15 cellular contexts compared by ENCODE assay signal in genomic region chr6:132188865-132189264, GRCh38.
DNase-seq lines count a peak whose midpoint lies in the region; ATAC-seq, FAIRE-seq and TF ChIP-seq lines count a peak whose summit lies in the region.
"Had no signal": no experiment of that assay in that cellular context is flagged by ENCODE, and none has a peak within 500 bp of the region (broad histone marks: within the 10 kb centered on the region; RNA-seq: fewer than 3 reads in every experiment).

No MANE protein-coding gene starts in this region.

- H3K4me1 ChIP-seq in SJSA1 (replicated peaks) = peaks cover 29% of the 10 kb centered on the region
- H3K4me1 ChIP-seq: right lobe of liver had no signal

- H3K4me1 Mint-ChIP-seq in stimulated activated naive CD8-positive, alpha-beta T cell treated with anti-CD3 and anti-CD28 coated beads, Interleukin-15, amount 100 ng/mL, for 72 hours = no peaks in the 10 kb centered on the region
- H3K4me1 Mint-ChIP-seq: activated CD8-positive, alpha-beta memory T cell treated with anti-CD3 and anti-CD28 coated beads, Interleukin-2, amount 10 ng/mL, durations not matched to agents 7 days and 5 days; naive thymus-derived CD4-positive, alpha-beta T cell had no signal

- H3K27me3 ChIP-seq in SJSA1 (replicated peaks) = no peaks in the 10 kb centered on the region
- H3K27me3 ChIP-seq: right lobe of liver, tibial nerve had no signal

- H3K4me3 ChIP-seq in SJSA1 = no peak overlapping the region
- no peak overlapping the region for H3K4me3 ChIP-seq in fibroblast of pulmonary artery (replicated peaks; ENCODE audit: low read depth, low read length)
- H3K4me3 ChIP-seq: right lobe of liver, tibial nerve had no signal

- no peak for DNase-seq in stimulated activated naive CD8-positive, alpha-beta T cell treated with anti-CD3 and anti-CD28 coated beads, Interleukin-15, Interleukin-2, amounts not matched to agents 100 U/mL and 50 U/mL, for 24 hours
- DNase-seq in stimulated activated naive CD8-positive, alpha-beta T cell treated with anti-CD3 and anti-CD28 coated beads, Interleukin-15, amount 100 ng/mL, for 72 hours = no peak
- peak in 1 of 2 experiments; percentile 69 for DNase-seq in SJSA1 (ENCODE audit: low read depth in 1 of 2, low spot score in 2 of 2)
- peak; percentile 84 for DNase-seq in fibroblast of pulmonary artery (ENCODE audit: low read depth)
- DNase-seq in urothelium cell line (ENCODE audit: low spot score) = peak; percentile 62
- DNase-seq in mucosa of gallbladder (ENCODE audit: low spot score) = no peak
- DNase-seq: ACHN; activated CD8-positive, alpha-beta memory T cell treated with anti-CD3 and anti-CD28 coated beads, Interleukin-2, amount 10 ng/mL, durations not matched to agents 7 days and 5 days; activated naive CD8-positive, alpha-beta T cell treated with anti-CD3 and anti-CD28 coated beads, Interleukin-2, amount 50 U/mL, for 24 hours; naive thymus-derived CD4-positive, alpha-beta T cell; NCI-H1694 treated with DMSO at 0.1 percent for 48 hours; right lobe of liver had no signal

- H3K27me3 Mint-ChIP-seq in stimulated activated naive CD8-positive, alpha-beta T cell treated with anti-CD3 and anti-CD28 coated beads, Interleukin-15, amount 100 ng/mL, for 72 hours = peaks cover 7% of the 10 kb centered on the region

- no peaks in the 10 kb centered on the region for H3K36me3 ChIP-seq in SJSA1
- H3K36me3 ChIP-seq: right lobe of liver, tibial nerve had no signal

- no peak for TF ChIP-seq CTCF in fibroblast of pulmonary artery (IDR thresholded peaks at IDR 0.05; ENCODE audit: low read length, missing control alignments)

- ATAC-seq in stimulated activated naive CD8-positive, alpha-beta T cell treated with anti-CD3 and anti-CD28 coated beads, Interleukin-15, Interleukin-2, amounts not matched to agents 100 U/mL and 50 U/mL, for 24 hours = peak; percentile 28
- ATAC-seq in stimulated activated naive CD8-positive, alpha-beta T cell treated with anti-CD3 and anti-CD28 coated beads, Interleukin-15, amount 100 ng/mL, for 72 hours = no peak
- ATAC-seq in HG03108 (IDR thresholded peaks at IDR 0.05; ENCODE audit: unreplicated experiment) (no peak), HG02884 (IDR thresholded peaks at IDR 0.05; ENCODE audit: unreplicated experiment) (no peak)
- ATAC-seq: activated CD8-positive, alpha-beta memory T cell treated with anti-CD3 and anti-CD28 coated beads, Interleukin-2, amount 10 ng/mL, durations not matched to agents 7 days and 5 days; activated naive CD8-positive, alpha-beta T cell treated with anti-CD3 and anti-CD28 coated beads, Interleukin-2, amount 50 U/mL, for 24 hours; naive thymus-derived CD4-positive, alpha-beta T cell; right lobe of liver had no signal

- no peaks in the 10 kb centered on the region for H3K9me3 ChIP-seq in SJSA1 (replicated peaks)
- H3K9me3 ChIP-seq: right lobe of liver, tibial nerve had no signal

- FAIRE-seq in urothelium cell line (lab: Jason Lieb, UNC) = peak; percentile 65

- H3K4me3 Mint-ChIP-seq in stimulated activated naive CD8-positive, alpha-beta T cell treated with anti-CD3 and anti-CD28 coated beads, Interleukin-15, amount 100 ng/mL, for 72 hours = no peak overlapping the region
- H3K4me3 Mint-ChIP-seq: activated CD8-positive, alpha-beta memory T cell treated with anti-CD3 and anti-CD28 coated beads, Interleukin-2, amount 10 ng/mL, durations not matched to agents 7 days and 5 days; activated naive CD8-positive, alpha-beta T cell treated with anti-CD3 and anti-CD28 coated beads, Interleukin-2, amount 50 U/mL, for 24 hours; naive thymus-derived CD4-positive, alpha-beta T cell had no signal

- no peak overlapping the region for H3K27ac Mint-ChIP-seq in stimulated activated naive CD8-positive, alpha-beta T cell treated with anti-CD3 and anti-CD28 coated beads, Interleukin-15, amount 100 ng/mL, for 72 hours
- H3K27ac Mint-ChIP-seq: activated CD8-positive, alpha-beta memory T cell treated with anti-CD3 and anti-CD28 coated beads, Interleukin-2, amount 10 ng/mL, durations not matched to agents 7 days and 5 days; activated naive CD8-positive, alpha-beta T cell treated with anti-CD3 and anti-CD28 coated beads, Interleukin-2, amount 50 U/mL, for 24 hours; naive thymus-derived CD4-positive, alpha-beta T cell had no signal

- peaks cover 0 to 8% of the 10 kb centered on the region in 2 donors for H3K9me3 Mint-ChIP-seq in stimulated activated naive CD8-positive, alpha-beta T cell treated with anti-CD3 and anti-CD28 coated beads, Interleukin-15, amount 100 ng/mL, for 72 hours
- H3K9me3 Mint-ChIP-seq: activated naive CD8-positive, alpha-beta T cell treated with anti-CD3 and anti-CD28 coated beads, Interleukin-2, amount 50 U/mL, for 24 hours had no signal

- H3K27ac ChIP-seq in SJSA1 = peak overlapping the region; percentile 11; the same call in 1 of the 2 replicates
- H3K27ac ChIP-seq: right lobe of liver, tibial nerve had no signal

Comparison
In these comparisons a context has a peak if more than half of its experiments do, and no peak if none do; other contexts are left out.
1. DNase-seq: peak in fibroblast of pulmonary artery (single experiment) and urothelium cell line (single experiment); none in stimulated activated naive CD8-positive, alpha-beta T cell treated with anti-CD3 and anti-CD28 coated beads, Interleukin-15, Interleukin-2, amounts not matched to agents 100 U/mL and 50 U/mL, for 24 hours (single experiment), stimulated activated naive CD8-positive, alpha-beta T cell treated with anti-CD3 and anti-CD28 coated beads, Interleukin-15, amount 100 ng/mL, for 72 hours (0 of 2) and mucosa of gallbladder (single experiment).